2 cellular contexts compared by ENCODE assay signal in the genomic region with DNA sequence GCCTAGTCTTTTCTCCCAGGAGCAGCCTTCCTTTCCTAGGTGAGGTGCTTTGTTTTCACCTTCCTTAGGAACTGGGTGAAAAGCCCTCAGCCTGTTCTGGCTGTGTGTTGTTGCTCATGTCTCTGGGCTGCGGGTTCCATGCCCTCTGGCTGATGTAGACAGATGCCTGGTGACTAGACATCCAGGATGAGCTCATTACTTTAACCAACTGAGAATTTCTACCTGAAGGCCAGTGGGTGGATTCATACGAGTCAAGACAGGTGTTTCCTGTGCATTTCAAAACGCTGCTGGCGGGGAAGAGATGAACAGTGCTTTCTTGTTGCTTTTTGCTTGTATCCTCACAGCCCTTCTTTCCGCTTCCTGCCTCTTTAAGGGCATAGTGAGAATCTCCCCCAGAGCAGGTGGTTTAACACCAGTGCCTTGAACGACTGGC.
TF ChIP-seq lines count a peak whose summit lies in the region.

No MANE protein-coding gene starts in this region.

TF ChIP-seq in HCT116, 20 proteins besides CTCF, POLR2A, EP300 and RAD21:
- TF ChIP-seq EGR1 (IDR thresholded peaks at IDR 0.05; ENCODE audit: low read depth) = no peak
- TF ChIP-seq FOSL1 (IDR thresholded peaks at IDR 0.05; ENCODE audit: low read depth) = peak; percentile 17; the same call in 1 of the 2 replicates

TF ChIP-seq in endothelial cell of umbilical vein, 7 proteins besides CTCF, POLR2A, EP300 and RAD21:
- TF ChIP-seq FOS (IDR thresholded peaks at IDR 0.05; ENCODE audit: borderline replicate concordance, insufficient read depth, low read length) (no peak), EZH2 (IDR thresholded peaks at IDR 0.05; ENCODE audit: borderline replicate concordance, low read depth, low read length, severe bottlenecking) (no peak)
